Comparison of ENCODE assay signal across 24 cellular contexts in the genomic region with DNA sequence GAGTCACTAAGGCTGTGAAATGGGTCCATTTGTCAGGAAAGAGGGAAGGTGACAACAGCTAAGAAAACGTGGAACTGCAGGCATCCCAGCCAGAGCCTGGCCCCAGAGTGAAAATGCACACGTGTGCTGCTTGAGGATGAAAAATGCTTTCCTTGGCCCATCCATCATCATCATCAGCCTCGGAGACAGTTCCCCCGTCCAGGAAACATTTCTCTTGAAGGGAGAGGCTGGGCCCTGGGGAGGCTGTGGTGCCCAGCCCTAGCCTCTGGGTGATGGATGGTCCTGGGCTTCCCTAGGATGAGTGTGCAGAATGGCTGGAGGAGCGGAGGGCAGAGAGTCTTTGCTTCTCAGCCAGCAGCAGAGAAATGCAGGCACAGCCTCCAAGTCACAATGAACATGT.
"Had no signal": no experiment of that assay in that cellular context is flagged by ENCODE, and none has a peak within 500 bp of the region (broad histone marks: within the 10 kb centered on the region; RNA-seq: fewer than 3 reads in every experiment).

No MANE protein-coding gene starts in this region.

- H3K79me2 ChIP-seq: hepatocyte had no signal

- H3K36me3 ChIP-seq: colonic mucosa, sigmoid colon, thyroid gland, upper lobe of left lung, vagina had no signal

- H2AFZ ChIP-seq: hepatocyte had no signal

- H3K4me1 ChIP-seq: colonic mucosa, sigmoid colon, thyroid gland, upper lobe of left lung, vagina had no signal

- H3K4me2 ChIP-seq: hepatocyte had no signal

- H3K27me3 ChIP-seq: colonic mucosa, hepatocyte, sigmoid colon, thyroid gland, upper lobe of left lung, vagina had no signal

- H3K9me3 ChIP-seq: colonic mucosa, sigmoid colon, thyroid gland, upper lobe of left lung, vagina had no signal

- ATAC-seq: left ventricle myocardium superior; naive thymus-derived CD4-positive, alpha-beta T cell had no signal

- FAIRE-seq: endothelial cell of umbilical vein, kidney had no signal

- H3K4me3 ChIP-seq: colonic mucosa, hepatocyte, lung, sigmoid colon, skin epidermis, thyroid gland, upper lobe of left lung, vagina had no signal

- H3K27ac ChIP-seq: colonic mucosa, hepatocyte, sigmoid colon, skin epidermis, thyroid gland, upper lobe of left lung, vagina had no signal

- DNase-seq: colonic mucosa; effector CD4-positive, alpha-beta T cell; endodermal cell; erythroblast; foreskin fibroblast; head of caudate nucleus; kidney; left cardiac atrium; left ventricle myocardium superior; mesenchymal stem cell; midbrain; naive thymus-derived CD4-positive, alpha-beta T cell; nephron progenitor cell; sigmoid colon; stimulated activated CD4-positive, alpha-beta T cell treated with anti-CD3 and anti-CD28 coated beads, Interleukin-2, amount 100 ng/mL, for 24 hours; stimulated activated CD4-positive, alpha-beta T cell treated with anti-CD3 and anti-CD28 coated beads, Interleukin-4, amount 100 ng/mL, for 4 hours; stimulated activated naive CD4-positive, alpha-beta T cell; thyroid gland; upper lobe of left lung had no signal
